Comparison of ENCODE assay signal across 8 cellular contexts in genomic region chr4:3074846-3075651, GRCh38. TPM values are rescaled to one million over a fixed set of nuclear protein-coding genes. Genes with fewer than 3 reads are reported as not detected.
A peak's percentile ranks its signal among the peaks of the same experiment; 100 is the strongest.
DNase-seq lines count a peak whose midpoint lies in the region; ATAC-seq lines count a peak whose summit lies in the region.

No MANE protein-coding gene starts in this region.

- peak; percentile 76 for DNase-seq in AG08395 (ENCODE audit: low spot score)
- DNase-seq in M059J (ENCODE audit: low read depth) = peak; percentile 77
- peak; percentile 31 for DNase-seq in SKM-1 (lab: John Stamatoyannopoulos, UW; ENCODE audit: unreplicated experiment)
- peak; percentile 38 for DNase-seq in amniotic epithelial cell (ENCODE audit: low read depth)
- peak; percentile 55 for DNase-seq in left ventricle myocardium superior
- peak; percentile 50 for DNase-seq in putamen (ENCODE audit: low spot score)
- no peak for DNase-seq in NCI-H187 (lab: John Stamatoyannopoulos, UW)

- intact Hi-C loops in left ventricle myocardium superior (cut with micrococcal nuclease) = no loop called here

- ATAC-seq in GM19023 (IDR thresholded peaks at IDR 0.05; ENCODE audit: unreplicated experiment) = peak; percentile 8
- ATAC-seq in left ventricle myocardium superior = no peak

RNA-seq across cellular contexts. Expression of gene HTT, which starts 0.6 kb away (rescaled TPM):
- total RNA-seq in M059J (2014; rRNA removed; shearing (Covaris generic)) = 14.2 and 46.2 TPM in 2 replicates
- total RNA-seq in left ventricle myocardium superior = 25.9 TPM

RNA-seq across cellular contexts. Expression of gene HTT-AS, which starts 0.7 kb away (rescaled TPM):
- not detected in 2 replicates for total RNA-seq in M059J (2014; rRNA removed; shearing (Covaris generic))
- total RNA-seq in left ventricle myocardium superior = not detected

Comparison
In these comparisons a context has a peak if more than half of its experiments do, and no peak if none do; other contexts are left out.
1. DNase-seq: peak in AG08395 (single experiment), M059J (single experiment), SKM-1 (single experiment), amniotic epithelial cell (single experiment), left ventricle myocardium superior (single experiment) and putamen (single experiment); none in NCI-H187 (0 of 2).